9 cellular contexts compared by ENCODE assay signal in genomic region chr7:87886875-87887274, GRCh38.
DNase-seq lines count a peak whose midpoint lies in the region; ATAC-seq and TF ChIP-seq lines count a peak whose summit lies in the region.
"Had no signal": no experiment of that assay in that cellular context is flagged by ENCODE, and none has a peak within 500 bp of the region (broad histone marks: within the 10 kb centered on the region; RNA-seq: fewer than 3 reads in every experiment).

No MANE protein-coding gene starts in this region.

- no peak overlapping the region for H3K27ac ChIP-seq in OCI-LY3 (ENCODE audit: low read length)
- H3K27ac ChIP-seq: BLaER1 treated with 17β-estradiol and CSF1 and Interleukin-3, amounts not matched to agents 10 nM and 100 nM had no signal

- no peak overlapping the region for H3K4me2 ChIP-seq in OCI-LY3 (ENCODE audit: low read length)
- H3K4me2 ChIP-seq: BLaER1 treated with 17β-estradiol and CSF1 and Interleukin-3, amounts not matched to agents 10 nM and 100 nM had no signal

- peaks cover 11% of the 10 kb centered on the region; the same call in 1 of the 2 replicates for H4K20me1 ChIP-seq in OCI-LY3 (ENCODE audit: insufficient read depth, low read length)

- no peaks in the 10 kb centered on the region for H3K27me3 ChIP-seq in OCI-LY3 (ENCODE audit: low read depth, low read length)
- H3K27me3 ChIP-seq: BLaER1 treated with 17β-estradiol and CSF1 and Interleukin-3, amounts not matched to agents 10 nM and 100 nM had no signal

- H3K4me1 ChIP-seq in OCI-LY3 (ENCODE audit: low read length) = peaks cover 10% of the 10 kb centered on the region
- H3K4me1 ChIP-seq: BLaER1 treated with 17β-estradiol and CSF1 and Interleukin-3, amounts not matched to agents 10 nM and 100 nM had no signal

- TF ChIP-seq CTCF in OCI-LY3 (IDR thresholded peaks at IDR 0.05; ENCODE audit: low read depth, low read length) (peak; percentile 58), fibroblast of mammary gland (conservative IDR thresholded peaks at IDR 0.05; ENCODE audit: control insufficient read depth, insufficient read depth, low read depth, low read length) (peak; percentile 38)

- H3K79me2 ChIP-seq in OCI-LY3 (ENCODE audit: low read length) = peaks cover 75% of the 10 kb centered on the region

- no peak for ATAC-seq in HG03139 (IDR thresholded peaks at IDR 0.05; ENCODE audit: unreplicated experiment)

- H3K9me3 ChIP-seq in OCI-LY3 (ENCODE audit: insufficient read depth, low read length) = no peaks in the 10 kb centered on the region
- H3K9me3 ChIP-seq: BLaER1 treated with 17β-estradiol and CSF1 and Interleukin-3, amounts not matched to agents 10 nM and 100 nM had no signal

- no peak overlapping the region for H3K9ac ChIP-seq in OCI-LY3 (ENCODE audit: low read length)
- H3K9ac ChIP-seq: BLaER1 treated with 17β-estradiol and CSF1 and Interleukin-3, amounts not matched to agents 10 nM and 100 nM had no signal

- H3K4me3 ChIP-seq in OCI-LY3 (ENCODE audit: low read length) = no peak overlapping the region
- no peak overlapping the region for H3K4me3 ChIP-seq in fibroblast of mammary gland (ENCODE audit: control insufficient read depth, low read depth, low read length)
- H3K4me3 ChIP-seq: BLaER1 treated with 17β-estradiol and CSF1 and Interleukin-3, amounts not matched to agents 10 nM and 100 nM had no signal

- DNase-seq in NCI-H2029 (lab: John Stamatoyannopoulos, UW) (peak; percentile 16), NCI-H2029 treated with DMSO at 0.1 percent for 48 hours (lab: John Stamatoyannopoulos, UW) (no peak), fibroblast of mammary gland (ENCODE audit: low read depth) (peak; percentile 55), stromal cell of bone marrow (ENCODE audit: low read depth) (peak; percentile 17), NCI-H2107 treated with DMSO at 0.1 percent for 48 hours (lab: John Stamatoyannopoulos, UW; ENCODE audit: unreplicated experiment) (no peak)
- DNase-seq in stimulated activated CD4-positive, alpha-beta T cell treated with anti-CD3 and anti-CD28 coated beads, Interleukin-1b, Interleukin-23, amount 100 ng/mL, for 48 hours = no peak

- H2AFZ ChIP-seq in OCI-LY3 (ENCODE audit: low read depth, low read length) = no peak overlapping the region

- peaks cover 39% of the 10 kb centered on the region for H3K36me3 ChIP-seq in OCI-LY3 (replicated peaks; ENCODE audit: low read depth, low read length)

Comparison
In these comparisons a context has a peak if more than half of its experiments do, and no peak if none do; other contexts are left out.
1. DNase-seq: peak in NCI-H2029 (single experiment), fibroblast of mammary gland (single experiment) and stromal cell of bone marrow (single experiment); none in NCI-H2029 treated with DMSO at 0.1 percent for 48 hours (single experiment), NCI-H2107 treated with DMSO at 0.1 percent for 48 hours (single experiment) and stimulated activated CD4-positive, alpha-beta T cell treated with anti-CD3 and anti-CD28 coated beads, Interleukin-1b, Interleukin-23, amount 100 ng/mL, for 48 hours (single experiment).